ENCODE assay signal across 30 cellular contexts in genomic region chr15:93424131-93424530, GRCh38.
"Had no signal": no experiment of that assay in that cellular context is flagged by ENCODE, and none has a peak within 500 bp of the region (broad histone marks: within the 10 kb centered on the region; RNA-seq: fewer than 3 reads in every experiment).

No MANE protein-coding gene starts in this region.

- H3K4me3 ChIP-seq: adrenal gland, body of pancreas, breast epithelium had no signal

- H3K36me3 ChIP-seq: adrenal gland, brain microvascular endothelial cell, breast epithelium had no signal

- H3K4me1 ChIP-seq: adrenal gland, body of pancreas, breast epithelium had no signal

- H3K27me3 ChIP-seq: adrenal gland, body of pancreas, brain microvascular endothelial cell, breast epithelium had no signal

- DNase-seq: activated B cell treated with CpG ODN at 0.5 μM for 24 hours; activated CD4-positive, alpha-beta memory T cell treated with anti-CD3 and anti-CD28 coated beads for 36 hours; activated CD4-positive, alpha-beta T cell treated with anti-CD3 and anti-CD28 coated beads for 4 hours; activated CD4-positive, alpha-beta T cell treated with anti-CD3 and anti-CD28 coated beads, Interleukin-2, amount 10 ng/mL, durations not matched to agents 24 days and 14 days; activated CD4-positive, alpha-beta T cell treated with anti-CD3 and anti-CD28 coated beads, Interleukin-2, amount 50 U/mL, for 1 hour; activated CD4-positive, alpha-beta T cell treated with anti-CD3 and anti-CD28 coated beads, Interleukin-2, amount 50 U/mL, for 4 hours; activated CD4-positive, CD25-positive, alpha-beta regulatory T cell treated with anti-CD3 and anti-CD28 coated beads, Interleukin-2, amount 50 U/mL, for 72 hours; activated CD8-positive, alpha-beta memory T cell treated with anti-CD3 and anti-CD28 coated beads, Interleukin-2, amount 50 U/mL, for 4 hours; activated CD8-positive, alpha-beta T cell treated with anti-CD3 and anti-CD28 coated beads for 36 hours; activated effector memory CD4-positive, alpha-beta T cell treated with anti-CD3 and anti-CD28 coated beads, Interleukin-2, amount 50 U/mL, for 16 hours; activated gamma-delta T cell treated with Interleukin-2 at 50 U/mL for 16 hours; activated naive CD4-positive, alpha-beta T cell; activated naive CD4-positive, alpha-beta T cell treated with anti-CD3 and anti-CD28 coated beads for 36 hours; activated naive CD4-positive, alpha-beta T cell treated with anti-CD3 and anti-CD28 coated beads, Interleukin-2, amount 50 U/mL, for 16 hours; activated naive CD8-positive, alpha-beta T cell treated with anti-CD3 and anti-CD28 coated beads for 36 hours; activated T-cell treated with anti-CD3 and anti-CD28 coated beads for 4 hours; activated T-cell treated with anti-CD3 and anti-CD28 coated beads, Interleukin-2, amount 50 U/mL, for 1 hour; activated T-cell treated with anti-CD3 and anti-CD28 coated beads, Interleukin-2, amount 50 U/mL, for 4 hours; activated T-cell treated with anti-CD3 and anti-CD28 coated beads, Interleukin-2, amount 50 U/mL, for 72 hours; adrenal gland; amniotic stem cell; aorta; body of pancreas; brain microvascular endothelial cell; central memory CD4-positive, alpha-beta T cell; T-helper 1 cell; T-helper 2 cell; T-helper 9 cell had no signal

- H3K27ac ChIP-seq: adrenal gland, body of pancreas, brain microvascular endothelial cell, breast epithelium, VCaP had no signal

- H3K9me3 ChIP-seq: adrenal gland, body of pancreas, breast epithelium had no signal
